Comparison of ENCODE assay signal across 38 cellular contexts in the genomic region with DNA sequence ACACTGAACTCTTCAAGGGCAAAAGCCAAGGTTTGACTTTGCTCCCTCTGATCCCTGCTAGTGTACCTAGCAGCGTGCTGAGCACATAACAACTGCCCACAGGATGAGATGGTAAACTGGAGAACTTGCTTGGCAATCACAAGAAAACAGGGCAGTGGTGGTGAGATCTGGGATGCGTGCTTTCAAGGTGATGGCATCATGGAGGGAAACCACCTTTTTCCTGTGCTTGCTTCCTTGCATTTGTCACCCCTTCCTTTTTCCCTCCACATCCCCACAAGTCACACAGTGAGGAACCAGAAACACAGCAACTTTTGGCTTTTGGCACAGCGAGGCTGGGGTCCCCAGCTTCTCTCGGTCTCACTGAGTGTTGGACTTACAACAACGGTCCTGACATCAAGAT. TPM values are rescaled to one million over a fixed set of nuclear protein-coding genes. Genes with fewer than 3 reads are reported as not detected.
"Had no signal": no experiment of that assay in that cellular context is flagged by ENCODE, and none has a peak within 500 bp of the region (broad histone marks: within the 10 kb centered on the region; RNA-seq: fewer than 3 reads in every experiment).

No MANE protein-coding gene starts in this region.

- FAIRE-seq: RCC 7860 had no signal

- H3K36me3 Mint-ChIP-seq: activated CD8-positive, alpha-beta memory T cell treated with anti-CD3 and anti-CD28 coated beads, Interleukin-2, amount 10 ng/mL, durations not matched to agents 7 days and 5 days; activated naive CD8-positive, alpha-beta T cell treated with anti-CD3 and anti-CD28 coated beads for 36 hours; T-cell had no signal

- H3K27me3 ChIP-seq: brain microvascular endothelial cell had no signal

- H2AFZ ChIP-seq: PC-9 had no signal

- H3K27ac Mint-ChIP-seq: activated B cell treated with CpG ODN at 0.5 μM for 24 hours; activated CD4-positive, alpha-beta memory T cell treated with anti-CD3 and anti-CD28 coated beads, Interleukin-2, amount 10 ng/mL, durations not matched to agents 7 days and 5 days; activated CD8-positive, alpha-beta memory T cell treated with anti-CD3 and anti-CD28 coated beads, Interleukin-2, amount 10 ng/mL, durations not matched to agents 7 days and 5 days; activated naive CD8-positive, alpha-beta T cell treated with anti-CD3 and anti-CD28 coated beads for 36 hours; T-cell; T-helper 17 cell had no signal

- H3K36me3 ChIP-seq: brain microvascular endothelial cell had no signal

- DNase-seq: activated B cell treated with CpG ODN at 0.5 μM for 24 hours; activated CD4-positive, alpha-beta memory T cell treated with anti-CD3 and anti-CD28 coated beads, Interleukin-2, amount 10 ng/mL, durations not matched to agents 7 days and 5 days; activated CD4-positive, alpha-beta T cell treated with anti-CD3 and anti-CD28 coated beads for 1 hour; activated CD4-positive, alpha-beta T cell treated with anti-CD3 and anti-CD28 coated beads for 48 hours; activated CD8-positive, alpha-beta memory T cell treated with anti-CD3 and anti-CD28 coated beads for 24 hours; activated CD8-positive, alpha-beta memory T cell treated with anti-CD3 and anti-CD28 coated beads, Interleukin-2, amount 10 ng/mL, durations not matched to agents 7 days and 5 days; activated CD8-positive, alpha-beta memory T cell treated with anti-CD3 and anti-CD28 coated beads, Interleukin-2, amount 50 U/mL, for 48 hours; activated effector memory CD4-positive, alpha-beta T cell treated with anti-CD3 and anti-CD28 coated beads, Interleukin-2, amount 50 U/mL, for 16 hours; activated naive CD4-positive, alpha-beta T cell; activated naive CD4-positive, alpha-beta T cell treated with anti-CD3 and anti-CD28 coated beads, Interleukin-2, amount 50 U/mL, for 16 hours; activated naive CD8-positive, alpha-beta T cell treated with anti-CD3 and anti-CD28 coated beads for 36 hours; activated T-cell treated with anti-CD3 and anti-CD28 coated beads, Interleukin-2, amount 50 U/mL, for 48 hours; amniotic stem cell; aorta; brain microvascular endothelial cell; central memory CD4-positive, alpha-beta T cell; Karpas-422; KBM-7; NCI-H1105 treated with DMSO at 0.1 percent for 48 hours; NCI-H1436; NCI-H1694; NCI-H1930; NCI-H2081 treated with DMSO at 0.1 percent for 48 hours; NCI-H226; NCI-H524 treated with DMSO at 0.1 percent for 48 hours; PC-9; SIG-M5; T-cell; T-helper 17 cell had no signal

- H3K4me2 ChIP-seq: PC-9 had no signal

- H3K27me3 Mint-ChIP-seq: activated B cell treated with CpG ODN at 0.5 μM for 24 hours; activated CD4-positive, alpha-beta memory T cell treated with anti-CD3 and anti-CD28 coated beads, Interleukin-2, amount 10 ng/mL, durations not matched to agents 7 days and 5 days; activated CD8-positive, alpha-beta memory T cell treated with anti-CD3 and anti-CD28 coated beads, Interleukin-2, amount 10 ng/mL, durations not matched to agents 7 days and 5 days had no signal

- H3K4me3 Mint-ChIP-seq: activated B cell treated with CpG ODN at 0.5 μM for 24 hours; activated CD4-positive, alpha-beta memory T cell treated with anti-CD3 and anti-CD28 coated beads, Interleukin-2, amount 10 ng/mL, durations not matched to agents 7 days and 5 days; activated CD8-positive, alpha-beta memory T cell treated with anti-CD3 and anti-CD28 coated beads, Interleukin-2, amount 10 ng/mL, durations not matched to agents 7 days and 5 days; activated naive CD8-positive, alpha-beta T cell treated with anti-CD3 and anti-CD28 coated beads for 36 hours; T-cell; T-helper 17 cell had no signal

- H3K4me1 Mint-ChIP-seq: activated B cell treated with CpG ODN at 0.5 μM for 24 hours; activated CD4-positive, alpha-beta memory T cell treated with anti-CD3 and anti-CD28 coated beads, Interleukin-2, amount 10 ng/mL, durations not matched to agents 7 days and 5 days; activated CD8-positive, alpha-beta memory T cell treated with anti-CD3 and anti-CD28 coated beads, Interleukin-2, amount 10 ng/mL, durations not matched to agents 7 days and 5 days; activated naive CD8-positive, alpha-beta T cell treated with anti-CD3 and anti-CD28 coated beads for 36 hours; T-cell had no signal

- ATAC-seq: activated CD8-positive, alpha-beta memory T cell treated with anti-CD3 and anti-CD28 coated beads, Interleukin-2, amount 10 ng/mL, durations not matched to agents 7 days and 5 days; Right ventricle myocardium inferior; SK-N-SH treated with all-trans-retinoic acid at 6 μM for 48 hours; T-cell; T-helper 17 cell had no signal

- H3K4me3 ChIP-seq: PC-9 had no signal

- H3K9me3 Mint-ChIP-seq: activated B cell treated with CpG ODN at 0.5 μM for 24 hours; activated CD4-positive, alpha-beta memory T cell treated with anti-CD3 and anti-CD28 coated beads, Interleukin-2, amount 10 ng/mL, durations not matched to agents 7 days and 5 days; activated naive CD8-positive, alpha-beta T cell treated with anti-CD3 and anti-CD28 coated beads for 36 hours; T-cell had no signal

- H3K27ac ChIP-seq: brain microvascular endothelial cell, PC-9, RWPE1, VCaP had no signal

RNA-seq across cellular contexts. Expression of a gene that starts 31.4 kb away (rescaled TPM):
- total RNA-seq: activated B cell treated with CpG ODN at 0.5 μM for 24 hours; activated CD4-positive, alpha-beta memory T cell treated with anti-CD3 and anti-CD28 coated beads, Interleukin-2, amount 10 ng/mL, durations not matched to agents 7 days and 5 days; activated CD8-positive, alpha-beta memory T cell treated with anti-CD3 and anti-CD28 coated beads, Interleukin-2, amount 10 ng/mL, durations not matched to agents 7 days and 5 days; activated naive CD8-positive, alpha-beta T cell treated with anti-CD3 and anti-CD28 coated beads for 36 hours; aorta; MCF 10A; NCI-H460; OCI-LY7; Right ventricle myocardium inferior; SK-MEL-5; T-cell; T-helper 17 cell had no signal
- polyA plus RNA-seq: aorta had no signal
